Comparison of ENCODE assay signal across 11 cellular contexts in the genomic region with DNA sequence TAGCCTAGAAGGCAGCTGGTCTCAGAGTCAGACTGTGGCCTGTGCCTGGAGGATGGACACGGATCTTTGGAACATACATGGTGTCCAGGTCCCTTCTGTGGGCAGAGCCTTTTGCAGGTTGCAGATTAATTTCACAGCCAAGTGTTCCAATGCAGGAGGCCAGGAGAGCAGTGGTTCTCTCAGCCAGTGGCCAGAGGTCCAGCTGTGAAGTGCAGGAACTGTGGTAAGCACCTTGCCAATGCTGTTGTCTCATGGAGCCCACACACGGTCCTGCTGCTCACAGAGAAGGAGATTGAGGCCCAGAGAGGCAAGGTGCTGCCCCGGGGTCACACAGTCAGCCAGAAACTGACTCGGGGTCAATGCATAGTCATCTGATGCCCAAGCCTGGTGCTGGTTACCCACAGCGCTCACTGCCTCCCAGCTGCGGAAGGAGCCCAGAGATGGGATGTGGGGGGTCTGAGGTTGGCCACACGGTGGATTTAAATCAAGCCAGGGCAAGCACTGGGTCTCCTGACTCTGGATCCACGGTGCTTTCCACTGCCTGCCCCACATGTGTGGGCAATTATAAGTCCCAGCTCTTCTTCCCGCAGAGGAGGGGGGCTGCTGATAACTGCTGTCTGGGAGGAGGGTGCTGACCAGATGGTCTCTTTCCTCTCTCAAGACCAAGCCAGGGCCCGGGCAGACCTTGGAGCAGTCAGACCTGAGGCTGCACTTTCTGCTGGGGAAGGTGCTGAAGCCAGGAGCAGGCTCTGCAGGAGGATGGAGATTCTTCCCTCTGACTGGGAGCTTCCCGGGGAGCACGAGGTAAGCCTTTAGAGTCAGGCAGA. TPM values are rescaled to one million over a fixed set of nuclear protein-coding genes. Genes with fewer than 3 reads are reported as not detected.
DNase-seq lines count a peak whose midpoint lies in the region; ATAC-seq and TF ChIP-seq lines count a peak whose summit lies in the region.
"Had no signal": no experiment of that assay in that cellular context is flagged by ENCODE, and none has a peak within 500 bp of the region (broad histone marks: within the 10 kb centered on the region; RNA-seq: fewer than 3 reads in every experiment).

No MANE protein-coding gene starts in this region.

- peak overlapping the region; percentile 13 to 43 for H3K9ac ChIP-seq in colonic mucosa (ENCODE audit: low read depth in 2 of 2, low read length in 2 of 2)
- H3K9ac ChIP-seq in mucosa of rectum (ENCODE audit: low read depth in 1 of 2, low read length in 2 of 2) = no peak overlapping the region

- H3K4me1 ChIP-seq in colonic mucosa (no peaks in the 10 kb centered on the region), mucosa of rectum (ENCODE audit: control insufficient read depth in 2 of 2, insufficient read depth in 2 of 2, low read length in 2 of 2) (peaks cover 4 to 11% of the 10 kb centered on the region in 2 donors), thoracic aorta (ENCODE audit: control insufficient read depth in 1 of 2, low read depth in 2 of 2) (peaks cover 37 to 74% of the 10 kb centered on the region in 2 donors)

- TF ChIP-seq CTCF in activated CD8-positive, alpha-beta T cell treated with anti-CD3 and anti-CD28 coated beads for 36 hours (IDR thresholded peaks at IDR 0.05) = no peak
- no peak for TF ChIP-seq CTCF in colonic mucosa (IDR thresholded peaks at IDR 0.05)
- TF ChIP-seq CTCF in thoracic aorta (IDR thresholded peaks at IDR 0.05) = no peak

- no peak for ATAC-seq in activated CD8-positive, alpha-beta T cell treated with anti-CD3 and anti-CD28 coated beads, Interleukin-2, amount 10 ng/mL, durations not matched to agents 7 days and 5 days
- no peak for ATAC-seq in activated CD8-positive, alpha-beta T cell treated with anti-CD3 and anti-CD28 coated beads for 36 hours
- ATAC-seq in thoracic aorta (ENCODE audit: insufficient number of reproducible peaks, low FRiP score, low read depth) (no peak), HG03039 (IDR thresholded peaks at IDR 0.05; ENCODE audit: unreplicated experiment) (no peak), HG02759 (IDR thresholded peaks at IDR 0.05; ENCODE audit: unreplicated experiment) (no peak), HG03196 (IDR thresholded peaks at IDR 0.05; ENCODE audit: unreplicated experiment) (no peak)

- peaks cover 3% of the 10 kb centered on the region for H3K27me3 Mint-ChIP-seq in activated CD8-positive, alpha-beta T cell treated with anti-CD3 and anti-CD28 coated beads, Interleukin-2, amount 10 ng/mL, durations not matched to agents 7 days and 5 days (ENCODE audit: low read depth)
- peaks cover 10% of the 10 kb centered on the region for H3K27me3 Mint-ChIP-seq in activated CD8-positive, alpha-beta T cell treated with anti-CD3 and anti-CD28 coated beads for 36 hours

- no peaks in the 10 kb centered on the region for H3K9me3 ChIP-seq in colonic mucosa
- H3K9me3 ChIP-seq in mucosa of rectum (ENCODE audit: control insufficient read depth in 2 of 2, low read length in 2 of 2) = no peaks in the 10 kb centered on the region
- H3K9me3 ChIP-seq in thoracic aorta = no peaks in the 10 kb centered on the region

- H3K27ac ChIP-seq in colonic mucosa (peak overlapping the region; percentile 73), mucosa of rectum (ENCODE audit: low read depth in 2 of 2, low read length in 2 of 2) (peak overlapping the region; percentile 12 to 77), thoracic aorta (peak overlapping the region; percentile 29 to 88)

- H3K27me3 ChIP-seq in colonic mucosa (no peaks in the 10 kb centered on the region), mucosa of rectum (ENCODE audit: control insufficient read depth in 2 of 2, insufficient read depth in 2 of 2, low read length in 2 of 2) (no peaks in the 10 kb centered on the region), thoracic aorta (replicated peaks; ENCODE audit: insufficient read depth) (no peaks in the 10 kb centered on the region)

- H3K4me3 ChIP-seq in colonic mucosa (peak overlapping the region; percentile 1), mucosa of rectum (ENCODE audit: low read length in 2 of 2) (peak overlapping the region in 1 of 2 donors; percentile 65), thoracic aorta (peak overlapping the region; percentile 79)

- intact Hi-C loops in activated CD8-positive, alpha-beta T cell treated with anti-CD3 and anti-CD28 coated beads for 36 hours (cut with micrococcal nuclease) = no loop called here
- intact Hi-C loops in colonic mucosa (cut with DNase I) = no loop called here

- peaks cover 34% of the 10 kb centered on the region for H3K36me3 Mint-ChIP-seq in activated CD8-positive, alpha-beta T cell treated with anti-CD3 and anti-CD28 coated beads, Interleukin-2, amount 10 ng/mL, durations not matched to agents 7 days and 5 days (ENCODE audit: low read depth)
- H3K36me3 Mint-ChIP-seq in activated CD8-positive, alpha-beta T cell treated with anti-CD3 and anti-CD28 coated beads for 36 hours (ENCODE audit: low read depth) = no peaks in the 10 kb centered on the region

- peak; percentile 32 for DNase-seq in activated CD8-positive, alpha-beta T cell treated with anti-CD3 and anti-CD28 coated beads, Interleukin-2, amount 10 ng/mL, durations not matched to agents 7 days and 5 days
- DNase-seq in activated CD8-positive, alpha-beta T cell treated with anti-CD3 and anti-CD28 coated beads for 36 hours = no peak
- no peak for DNase-seq in colonic mucosa
- no peak for DNase-seq in thoracic aorta (ENCODE audit: low spot score)
- DNase-seq: activated T-cell treated with anti-CD3 and anti-CD28 coated beads for 4 hours, NCI-H1092 treated with DMSO at 0.1 percent for 48 hours had no signal

- CTCF ChIA-PET in activated CD8-positive, alpha-beta T cell treated with anti-CD3 and anti-CD28 coated beads, Interleukin-2, amount 10 ng/mL, durations not matched to agents 7 days and 5 days (lab: Charles Lee) = interaction anchor here (0.8 to 1.1 kb wide), 2 partner anchors 10 to 14 kb away, joined by 3 read pairs; no protein-coding TSS in a partner anchor
- CTCF ChIA-PET in activated CD8-positive, alpha-beta T cell treated with anti-CD3 and anti-CD28 coated beads for 36 hours (lab: Charles Lee) = no interaction called here

- H3K36me3 ChIP-seq in colonic mucosa (no peaks in the 10 kb centered on the region), mucosa of rectum (ENCODE audit: control insufficient read depth in 2 of 2, insufficient read depth in 2 of 2, low read length in 2 of 2) (no peaks in the 10 kb centered on the region), thoracic aorta (peaks cover 9% of the 10 kb centered on the region)

- peak overlapping the region; percentile 89 for H3K4me3 Mint-ChIP-seq in activated CD8-positive, alpha-beta T cell treated with anti-CD3 and anti-CD28 coated beads, Interleukin-2, amount 10 ng/mL, durations not matched to agents 7 days and 5 days
- H3K4me3 Mint-ChIP-seq in activated CD8-positive, alpha-beta T cell treated with anti-CD3 and anti-CD28 coated beads for 36 hours = no peak overlapping the region

- no peaks in the 10 kb centered on the region for H3K9me3 Mint-ChIP-seq in activated CD8-positive, alpha-beta T cell treated with anti-CD3 and anti-CD28 coated beads, Interleukin-2, amount 10 ng/mL, durations not matched to agents 7 days and 5 days (ENCODE audit: insufficient read depth)
- H3K9me3 Mint-ChIP-seq in activated CD8-positive, alpha-beta T cell treated with anti-CD3 and anti-CD28 coated beads for 36 hours = no peaks in the 10 kb centered on the region

- H3K27ac Mint-ChIP-seq in activated CD8-positive, alpha-beta T cell treated with anti-CD3 and anti-CD28 coated beads, Interleukin-2, amount 10 ng/mL, durations not matched to agents 7 days and 5 days = peak overlapping the region; percentile 74
- H3K27ac Mint-ChIP-seq in activated CD8-positive, alpha-beta T cell treated with anti-CD3 and anti-CD28 coated beads for 36 hours = no peak overlapping the region

- POLR2A ChIA-PET in activated CD8-positive, alpha-beta T cell treated with anti-CD3 and anti-CD28 coated beads, Interleukin-2, amount 10 ng/mL, durations not matched to agents 7 days and 5 days (lab: Charles Lee) = interaction anchor here (1.4 kb wide), 1 partner anchor 260 kb away, joined by 3 read pairs; a partner anchor contains a TSS
- POLR2A ChIA-PET in activated CD8-positive, alpha-beta T cell treated with anti-CD3 and anti-CD28 coated beads for 36 hours (lab: Charles Lee) = no interaction called here

- H3K4me1 Mint-ChIP-seq in activated CD8-positive, alpha-beta T cell treated with anti-CD3 and anti-CD28 coated beads, Interleukin-2, amount 10 ng/mL, durations not matched to agents 7 days and 5 days (ENCODE audit: low read depth) = peaks cover 76% of the 10 kb centered on the region
- peaks cover 8% of the 10 kb centered on the region for H3K4me1 Mint-ChIP-seq in activated CD8-positive, alpha-beta T cell treated with anti-CD3 and anti-CD28 coated beads for 36 hours (ENCODE audit: low read depth)

RNA-seq across cellular contexts. Expression of a gene that starts 2.8 kb away (rescaled TPM):
- total RNA-seq in activated CD8-positive, alpha-beta T cell treated with anti-CD3 and anti-CD28 coated beads, Interleukin-2, amount 10 ng/mL, durations not matched to agents 7 days and 5 days = 10 to 100 TPM; 47.0 to 49.0 TPM
- under 1 TPM; 0.58 to 0.74 TPM for total RNA-seq in activated CD8-positive, alpha-beta T cell treated with anti-CD3 and anti-CD28 coated beads for 36 hours
- 10 to 100 TPM in 1 of 2 donors, 1 to 10 TPM in 1; 8.6 to 18.1 TPM for total RNA-seq in colonic mucosa
- total RNA-seq in thoracic aorta = 100 to 1,000 TPM; 362 to 421 TPM

RNA-seq across cellular contexts. Expression of a gene that starts 13.7 kb away (rescaled TPM):
- total RNA-seq in activated CD8-positive, alpha-beta T cell treated with anti-CD3 and anti-CD28 coated beads, Interleukin-2, amount 10 ng/mL, durations not matched to agents 7 days and 5 days = not detected
- total RNA-seq in activated CD8-positive, alpha-beta T cell treated with anti-CD3 and anti-CD28 coated beads for 36 hours = not detected
- total RNA-seq in colonic mucosa (100 to 1,000 TPM; 299 to 498 TPM), thoracic aorta (not detected)
- total RNA-seq: A673 had no signal

RNA-seq across cellular contexts. Expression of a gene that starts 37.0 kb away (rescaled TPM):
- not detected for total RNA-seq in activated CD8-positive, alpha-beta T cell treated with anti-CD3 and anti-CD28 coated beads, Interleukin-2, amount 10 ng/mL, durations not matched to agents 7 days and 5 days
- total RNA-seq in activated CD8-positive, alpha-beta T cell treated with anti-CD3 and anti-CD28 coated beads for 36 hours = not detected
- total RNA-seq in colonic mucosa (10 to 100 TPM in 1 of 2 donors, 1 to 10 TPM in 1; 5.0 to 24.9 TPM), thoracic aorta (not detected)
- total RNA-seq: A673 had no signal

Comparison
In these comparisons a context has a peak if more than half of its experiments do, and no peak if none do; other contexts are left out.
1. H3K9ac ChIP-seq: peak in colonic mucosa (2 of 2); none in mucosa of rectum (0 of 2).
2. RNA of a gene that starts 2.8 kb away (total RNA-seq): 362 to 421 TPM in thoracic aorta; 47.0 to 49.0 TPM in activated CD8-positive, alpha-beta T cell treated with anti-CD3 and anti-CD28 coated beads, Interleukin-2, amount 10 ng/mL, durations not matched to agents 7 days and 5 days, 8.6 to 18.1 TPM in colonic mucosa and 0.58 to 0.74 TPM in activated CD8-positive, alpha-beta T cell treated with anti-CD3 and anti-CD28 coated beads for 36 hours; every median in the first group is over 4 times any median in the second.
3. RNA of a gene that starts 13.7 kb away (total RNA-seq): 299 to 498 TPM in colonic mucosa; not detected in thoracic aorta, not detected in activated CD8-positive, alpha-beta T cell treated with anti-CD3 and anti-CD28 coated beads, Interleukin-2, amount 10 ng/mL, durations not matched to agents 7 days and 5 days and not detected in activated CD8-positive, alpha-beta T cell treated with anti-CD3 and anti-CD28 coated beads for 36 hours; every median in the first group is over 100 times any median in the second.
4. RNA of a gene that starts 37.0 kb away (total RNA-seq): 5.0 to 24.9 TPM in colonic mucosa; not detected in thoracic aorta, not detected in activated CD8-positive, alpha-beta T cell treated with anti-CD3 and anti-CD28 coated beads, Interleukin-2, amount 10 ng/mL, durations not matched to agents 7 days and 5 days and not detected in activated CD8-positive, alpha-beta T cell treated with anti-CD3 and anti-CD28 coated beads for 36 hours; every median in the first group is over 4 times any median in the second.
5. Peak in every context shown above with its lines, with median percentiles within 50 percentile points of each other: H3K27ac ChIP-seq.